In the genomic region with DNA sequence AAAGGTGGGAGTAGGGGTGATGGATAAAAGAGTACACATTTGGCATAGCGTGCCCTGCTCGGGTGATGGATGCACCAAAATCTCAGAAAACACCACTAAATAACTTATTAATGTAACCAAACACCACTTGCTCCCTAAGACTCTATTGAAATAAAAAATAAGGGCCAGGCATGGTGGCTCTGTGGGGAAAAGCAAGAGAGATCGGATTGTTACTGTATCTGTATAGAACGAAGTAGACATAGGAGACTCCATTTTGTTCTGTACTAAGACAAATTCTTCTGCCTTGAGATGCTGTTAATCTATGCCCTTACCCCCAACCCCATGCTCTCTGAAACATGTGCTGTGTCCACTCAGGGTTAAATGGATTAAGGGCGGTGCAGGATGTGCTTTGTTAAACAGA, we compare ENCODE assay signal across 14 cellular contexts. TPM values are rescaled to one million over a fixed set of nuclear protein-coding genes. Genes with fewer than 3 reads are reported as not detected.
"Had no signal": no experiment of that assay in that cellular context is flagged by ENCODE, and none has a peak within 500 bp of the region (broad histone marks: within the 10 kb centered on the region; RNA-seq: fewer than 3 reads in every experiment).

No MANE protein-coding gene starts in this region.

RNA-seq across cellular contexts. Expression of gene NLRP12, which starts 14.3 kb away (rescaled TPM):
- total RNA-seq: epithelial cell of proximal tubule, fibroblast of lung, foreskin keratinocyte had no signal
- polyA plus RNA-seq: fibroblast of lung, foreskin keratinocyte, keratinocyte, neural cell had no signal

RNA-seq across cellular contexts. Expression of gene PRKCG, which starts 43.6 kb away (rescaled TPM):
- total RNA-seq: esophagus muscularis mucosa, fibroblast of lung, foreskin keratinocyte, gastroesophageal sphincter, heart right ventricle, left ventricle myocardium superior, lower lobe of right lung, omental fat pad, pulmonary artery endothelial cell, upper lobe of right lung had no signal
- polyA plus RNA-seq: fibroblast of lung, keratinocyte, spleen had no signal
